ENCODE assay signal across 25 cellular contexts in the genomic region with DNA sequence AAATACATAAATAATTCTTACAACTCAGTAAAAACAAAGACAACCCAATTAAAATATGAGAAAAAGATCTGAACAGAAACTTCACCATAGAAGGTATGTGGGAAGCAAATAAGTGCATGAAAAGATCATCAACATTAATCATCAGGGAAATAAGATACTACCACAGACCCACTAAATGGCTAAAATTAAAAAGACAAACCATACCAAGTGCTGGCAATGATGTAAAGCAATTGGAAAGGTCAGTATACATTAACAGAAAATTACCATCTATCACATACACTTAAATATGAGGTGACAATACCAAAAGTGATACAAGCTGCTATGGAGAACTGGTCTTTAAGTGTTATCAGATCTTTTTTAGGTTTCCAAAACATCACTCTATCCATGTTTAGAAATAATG. TPM values are rescaled to one million over a fixed set of nuclear protein-coding genes. Genes with fewer than 3 reads are reported as not detected.
A peak's percentile ranks its signal among the peaks of the same experiment; 100 is the strongest.
DNase-seq lines count a peak whose midpoint lies in the region; ATAC-seq, FAIRE-seq and TF ChIP-seq lines count a peak whose summit lies in the region.
"Had no signal": no experiment of that assay in that cellular context is flagged by ENCODE, and none has a peak within 500 bp of the region (broad histone marks: within the 10 kb centered on the region; RNA-seq: fewer than 3 reads in every experiment).

No MANE protein-coding gene starts in this region.

- peaks cover 5% of the 10 kb centered on the region for H3K9me3 Mint-ChIP-seq in activated T-cell treated with anti-CD3 and anti-CD28 coated beads, Interleukin-2, amount 50 U/mL, for 24 hours

- ATAC-seq in pancreas (no peak), GM18502 (IDR thresholded peaks at IDR 0.05; ENCODE audit: poor library complexity, unreplicated experiment) (no peak)

- TF ChIP-seq CTCF in D721Med (IDR thresholded peaks at IDR 0.05; ENCODE audit: insufficient read depth, missing control alignments) (no peak), HEK293 (tag by site-specific recombination; IDR thresholded peaks at IDR 0.05) (no peak), pancreas (IDR thresholded peaks at IDR 0.05) (no peak)

- POLR2A ChIA-PET in HEK293 (lab: Yijun Ruan, JAX), result no interaction called here

- FAIRE-seq in D721Med (lab: Jason Lieb, UNC) (peak; percentile 77), GM12892 (lab: Jason Lieb, UNC) (peak; percentile 21), endometrium (lab: Jason Lieb, UNC) (peak; percentile 72), pancreas (lab: Jason Lieb, UNC) (no peak)
- FAIRE-seq: A204.1, G401.6, GM12891 had no signal

- no peak overlapping the region for H3K27ac Mint-ChIP-seq in activated T-cell treated with anti-CD3 and anti-CD28 coated beads, Interleukin-2, amount 50 U/mL, for 24 hours
- H3K27ac Mint-ChIP-seq: CD14-positive monocyte; CD4-positive, alpha-beta memory T cell; CD4-positive, CD25-positive, alpha-beta regulatory T cell; CD8-positive, alpha-beta memory T cell had no signal

- no peak overlapping the region for H3K27ac ChIP-seq in HEK293 (ENCODE audit: extremely low read depth, low read depth, low read length)
- H3K27ac ChIP-seq in pancreas, result no peak overlapping the region
- H3K27ac ChIP-seq: BLaER1 had no signal

- no peak overlapping the region for H3K4me3 Mint-ChIP-seq in activated T-cell treated with anti-CD3 and anti-CD28 coated beads, Interleukin-2, amount 50 U/mL, for 24 hours
- H3K4me3 Mint-ChIP-seq: CD14-positive monocyte; CD4-positive, alpha-beta memory T cell; CD4-positive, CD25-positive, alpha-beta regulatory T cell; CD8-positive, alpha-beta memory T cell had no signal

- no peaks in the 10 kb centered on the region for H3K27me3 ChIP-seq in pancreas
- H3K27me3 ChIP-seq: BE2C, BLaER1 had no signal

- H3K36me3 ChIP-seq in HEK293 (ENCODE audit: control insufficient read depth in 2 of 2, insufficient read depth in 1 of 2, low read length in 2 of 2), result peaks cover 4 to 18% of the 10 kb centered on the region in 2 experiments
- no peaks in the 10 kb centered on the region for H3K36me3 ChIP-seq in pancreas
- H3K36me3 ChIP-seq: BE2C had no signal

- peaks cover 16% of the 10 kb centered on the region for H3K27me3 Mint-ChIP-seq in activated T-cell treated with anti-CD3 and anti-CD28 coated beads, Interleukin-2, amount 50 U/mL, for 24 hours
- H3K27me3 Mint-ChIP-seq: CD4-positive, CD25-positive, alpha-beta regulatory T cell had no signal

- H3K9me3 ChIP-seq in HEK293 (ENCODE audit: control insufficient read depth, insufficient read depth, low read depth, low read length) (no peaks in the 10 kb centered on the region), pancreas (no peaks in the 10 kb centered on the region)
- H3K9me3 ChIP-seq: BE2C had no signal

- no peak overlapping the region for H3K4me3 ChIP-seq in HEK293 (ENCODE audit: low read depth, low read length)
- H3K4me3 ChIP-seq in pancreas, result no peak overlapping the region
- H3K4me3 ChIP-seq: BLaER1 had no signal

- H3K4me1 Mint-ChIP-seq in activated T-cell treated with anti-CD3 and anti-CD28 coated beads, Interleukin-2, amount 50 U/mL, for 24 hours (ENCODE audit: low read depth), result peaks cover 7% of the 10 kb centered on the region

- TF ChIP-seq POLR2A in GM12892 (IDR thresholded peaks at IDR 0.05; ENCODE audit: low read depth, low read length), result no peak

- no peak for DNase-seq in D721Med (ENCODE audit: insufficient read length, low spot score)
- DNase-seq in GM12892 (ENCODE audit: insufficient read length), result no peak
- no peak for DNase-seq in pancreas
- no peak for DNase-seq in central memory CD4-positive, alpha-beta T cell
- no peak for DNase-seq in activated T-cell treated with anti-CD3 and anti-CD28 coated beads, Interleukin-2, amount 50 U/mL, for 24 hours
- DNase-seq: 8988T; ACHN; BE2C; C1 segment of cervical spinal cord; CD4-positive, alpha-beta memory T cell; CD4-positive, CD25-positive, alpha-beta regulatory T cell; CD8-positive, alpha-beta memory T cell; COR-L47; DMS79 treated with DMSO at 0.1 percent for 48 hours; GF-D8 had no signal

- intact Hi-C loops in pancreas (cut with DNase I), result no loop called here

- H3K4me1 ChIP-seq in HEK293 (ENCODE audit: control insufficient read depth, insufficient read depth, low read length), result no peaks in the 10 kb centered on the region
- no peaks in the 10 kb centered on the region for H3K4me1 ChIP-seq in pancreas
- H3K4me1 ChIP-seq: BE2C had no signal

- CTCF ChIA-PET in HEK293 (lab: Yijun Ruan, JAX), result no interaction called here

- no peaks in the 10 kb centered on the region for H3K36me3 Mint-ChIP-seq in activated T-cell treated with anti-CD3 and anti-CD28 coated beads, Interleukin-2, amount 50 U/mL, for 24 hours (ENCODE audit: low read depth)
- H3K36me3 Mint-ChIP-seq: CD4-positive, CD25-positive, alpha-beta regulatory T cell; CD8-positive, alpha-beta memory T cell had no signal

TF ChIP-seq in HEK293, 187 proteins besides CTCF, POLR2A, EP300 and RAD21:
- peak; percentile 90 for TF ChIP-seq ZNF184 (tag by site-specific recombination; IDR thresholded peaks at IDR 0.05)
- no peak for TF ChIP-seq ZNF747 (tag by site-specific recombination; IDR thresholded peaks at IDR 0.05)
- TF ChIP-seq, protein P1, sequence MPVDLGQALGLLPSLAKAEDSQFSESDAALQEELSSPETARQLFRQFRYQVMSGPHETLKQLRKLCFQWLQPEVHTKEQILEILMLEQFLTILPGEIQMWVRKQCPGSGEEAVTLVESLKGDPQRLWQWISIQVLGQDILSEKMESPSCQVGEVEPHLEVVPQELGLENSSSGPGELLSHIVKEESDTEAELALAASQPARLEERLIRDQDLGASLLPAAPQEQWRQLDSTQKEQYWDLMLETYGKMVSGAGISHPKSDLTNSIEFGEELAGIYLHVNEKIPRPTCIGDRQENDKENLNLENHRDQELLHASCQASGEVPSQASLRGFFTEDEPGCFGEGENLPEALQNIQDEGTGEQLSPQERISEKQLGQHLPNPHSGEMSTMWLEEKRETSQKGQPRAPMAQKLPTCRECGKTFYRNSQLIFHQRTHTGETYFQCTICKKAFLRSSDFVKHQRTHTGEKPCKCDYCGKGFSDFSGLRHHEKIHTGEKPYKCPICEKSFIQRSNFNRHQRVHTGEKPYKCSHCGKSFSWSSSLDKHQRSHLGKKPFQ (tag by site-specific recombination; IDR thresholded peaks at IDR 0.05), result no peak

RNA-seq across cellular contexts. Expression of a gene that starts 44.7 kb away (rescaled TPM):
- polyA plus RNA-seq in GM12892 (2012; ENCODE audit: missing spikeins), result not detected
- total RNA-seq in pancreas, result 100 to 1,000 TPM; 133 to 951 (median 228) TPM
- polyA plus RNA-seq in pancreas, result 1,000 to 10,000 TPM; 1,639 to 9,933 TPM
- total RNA-seq: A673; CD4-positive, alpha-beta memory T cell; CD4-positive, CD25-positive, alpha-beta regulatory T cell; CD8-positive, alpha-beta memory T cell had no signal
- polyA plus RNA-seq: AG04450; CD14-positive monocyte; CD4-positive, alpha-beta memory T cell; CD4-positive, CD25-positive, alpha-beta regulatory T cell; CD8-positive, alpha-beta memory T cell had no signal

RNA-seq across cellular contexts. Expression of a gene that starts 48.0 kb away (rescaled TPM):
- 26.6 TPM for polyA plus RNA-seq in GM12892 (2012; ENCODE audit: missing spikeins)
- total RNA-seq in pancreas, result 1 to 10 TPM in 5 of 6 donors, under 1 TPM in 1; 0.79 to 4.6 (median 2.8) TPM
- polyA plus RNA-seq in pancreas, result 1 to 10 TPM; 1.2 to 3.8 TPM
- polyA plus RNA-seq: CD4-positive, alpha-beta memory T cell; CD4-positive, CD25-positive, alpha-beta regulatory T cell had no signal
